8 cellular contexts compared by ENCODE assay signal in genomic region chr17:77145635-77146632, GRCh38. TPM values are rescaled to one million over a fixed set of nuclear protein-coding genes. Genes with fewer than 3 reads are reported as not detected.
DNase-seq lines count a peak whose midpoint lies in the region; ATAC-seq and TF ChIP-seq lines count a peak whose summit lies in the region.

No MANE protein-coding gene starts in this region.

- H4K20me1 ChIP-seq in smooth muscle cell (ENCODE audit: low read depth) = peaks cover 86% of the 10 kb centered on the region

- H3K27me3 ChIP-seq in Caco-2 (replicated peaks; ENCODE audit: control insufficient read depth, insufficient read depth, low read length) (no peaks in the 10 kb centered on the region), smooth muscle cell (ENCODE audit: low read depth) (no peaks in the 10 kb centered on the region)

- intact Hi-C loops in Caco-2 (cut with micrococcal nuclease; ENCODE audit: unreplicated experiment) = loop anchor here (2.0 kb wide), 1 partner anchor 57 kb away; no protein-coding TSS in a partner anchor

- H3K4me3 Mint-ChIP-seq in Caco-2 (ENCODE audit: unreplicated experiment) = peak overlapping the region; percentile 19
- H3K4me3 Mint-ChIP-seq in activated T-cell treated with anti-CD3 and anti-CD28 coated beads, Interleukin-2, amount 50 U/mL, for 4 hours = no peak overlapping the region

- peak overlapping the region; percentile 93 for H3K27ac Mint-ChIP-seq in Caco-2 (ENCODE audit: unreplicated experiment)

- H3K4me1 Mint-ChIP-seq in Caco-2 (ENCODE audit: low read depth, unreplicated experiment) = peaks cover 55% of the 10 kb centered on the region
- H3K4me1 Mint-ChIP-seq in activated T-cell treated with anti-CD3 and anti-CD28 coated beads, Interleukin-2, amount 50 U/mL, for 4 hours (ENCODE audit: low read depth) = peaks cover 54% of the 10 kb centered on the region

- no peak for ATAC-seq in activated T-cell treated with anti-CD3 and anti-CD28 coated beads, Interleukin-2, amount 50 U/mL, for 4 hours
- ATAC-seq in GM21381 (IDR thresholded peaks at IDR 0.05; ENCODE audit: unreplicated experiment) = no peak

- peak overlapping the region; percentile 71 for H3K4me2 ChIP-seq in smooth muscle cell

- peaks cover 75% of the 10 kb centered on the region for H3K79me2 ChIP-seq in smooth muscle cell (ENCODE audit: low read depth)

- peaks cover 1% of the 10 kb centered on the region; the same call in 1 of the 2 replicates for H3K36me3 ChIP-seq in Caco-2 (ENCODE audit: control insufficient read depth, insufficient read depth, low read length)
- H3K36me3 ChIP-seq in smooth muscle cell (ENCODE audit: low read depth) = no peaks in the 10 kb centered on the region

- H3K9me3 ChIP-seq in Caco-2 (no peaks in the 10 kb centered on the region), smooth muscle cell (replicated peaks; ENCODE audit: low read depth) (no peaks in the 10 kb centered on the region)

- no peaks in the 10 kb centered on the region for H3K27me3 Mint-ChIP-seq in Caco-2 (ENCODE audit: insufficient read depth, unreplicated experiment)
- no peaks in the 10 kb centered on the region for H3K27me3 Mint-ChIP-seq in activated T-cell treated with anti-CD3 and anti-CD28 coated beads, Interleukin-2, amount 50 U/mL, for 4 hours (ENCODE audit: low read depth)

- H3K4me3 ChIP-seq in Caco-2 (ENCODE audit: low read depth, low read length) (no peak overlapping the region), smooth muscle cell (peak overlapping the region; percentile 2)

- H3K4me1 ChIP-seq in Caco-2 (peaks cover 44% of the 10 kb centered on the region), smooth muscle cell (ENCODE audit: low read depth) (peaks cover 7% of the 10 kb centered on the region)

- H3K9me3 Mint-ChIP-seq in Caco-2 (ENCODE audit: unreplicated experiment) = no peaks in the 10 kb centered on the region
- no peaks in the 10 kb centered on the region for H3K9me3 Mint-ChIP-seq in activated T-cell treated with anti-CD3 and anti-CD28 coated beads, Interleukin-2, amount 50 U/mL, for 4 hours

- H3K9ac ChIP-seq in smooth muscle cell (ENCODE audit: low read depth) = no peak overlapping the region

- H3F3A ChIP-seq in smooth muscle cell (ENCODE audit: low read depth) = no peaks in the 10 kb centered on the region

- BruUV-seq in Caco-2 (replicated peaks; lab: Mats Ljungman, UMichigan) = no TSS peak

- CTCF ChIA-PET in Caco-2 (lab: Charles Lee) = interaction anchor here (0.7 to 1.6 kb wide), 5 partner anchors 15 to 62 kb away, joined by 3 to 6 read pairs (median 3); no protein-coding TSS in a partner anchor

- peaks cover 80% of the 10 kb centered on the region for H3K36me3 Mint-ChIP-seq in Caco-2 (ENCODE audit: insufficient read depth, unreplicated experiment)
- peaks cover 43% of the 10 kb centered on the region for H3K36me3 Mint-ChIP-seq in activated T-cell treated with anti-CD3 and anti-CD28 coated beads, Interleukin-2, amount 50 U/mL, for 4 hours (ENCODE audit: insufficient read depth)

- peak; percentile 57 to 73 for DNase-seq in Caco-2
- DNase-seq in HS-5 (ENCODE audit: low read depth) = peak; percentile 67
- peak in 43 of 58 donors; percentile 24 to 82 (median 49) for DNase-seq in anterior cingulate cortex (lab: John Stamatoyannopoulos, UW)
- DNase-seq in iris pigment epithelial cell (ENCODE audit: low read depth) = peak; percentile 82
- DNase-seq in smooth muscle cell (lab: John Stamatoyannopoulos, UW; ENCODE audit: unreplicated experiment) = peak; percentile 10
- no peak for DNase-seq in NCI-H774 (lab: John Stamatoyannopoulos, UW)
- no peak for DNase-seq in activated T-cell treated with anti-CD3 and anti-CD28 coated beads, Interleukin-2, amount 50 U/mL, for 4 hours

- 50% methylated on average over 13 of the region's 13 CpGs for WGBS in smooth muscle cell (ENCODE audit: low lambda C conversion rate)

- H3K27ac ChIP-seq in smooth muscle cell (ENCODE audit: low read depth) = peak overlapping the region; percentile 62

- TF ChIP-seq CTCF in Caco-2 (IDR thresholded peaks at IDR 0.05; ENCODE audit: insufficient read depth in 1 of 2, low read depth in 1 of 2, low read length in 1 of 2, severe bottlenecking in 1 of 2, unreplicated experiment in 1 of 2) (no peak), smooth muscle cell (IDR thresholded peaks at IDR 0.05; ENCODE audit: borderline replicate concordance, insufficient read depth, poor library complexity, severe bottlenecking) (no peak)

- H2AFZ ChIP-seq in smooth muscle cell (ENCODE audit: low read depth) = no peak overlapping the region

- POLR2A ChIA-PET in Caco-2 (lab: Charles Lee) = interaction anchor here (0.5 to 0.7 kb wide), 2 partner anchors 50 to 57 kb away, joined by 4 to 5 read pairs; no protein-coding TSS in a partner anchor

RNA-seq across cellular contexts. Expression of gene SEC14L1, which starts 5.2 kb away (rescaled TPM):
- total RNA-seq in Caco-2 (2022) = 92.0 and 96.1 TPM in 2 replicates
- 24.3 and 25.1 TPM in 2 replicates for total RNA-seq in smooth muscle cell
- polyA plus RNA-seq in smooth muscle cell = 25.8 and 29.5 TPM in 2 replicates
- total RNA-seq in activated T-cell treated with anti-CD3 and anti-CD28 coated beads, Interleukin-2, amount 50 U/mL, for 4 hours = 10 to 100 TPM; 26.5 to 36.9 (median 27.4) TPM

Comparison
In these comparisons a context has a peak if more than half of its experiments do, and no peak if none do; other contexts are left out.
1. DNase-seq: peak in Caco-2 (2 of 2), HS-5 (single experiment), anterior cingulate cortex (43 of 58), iris pigment epithelial cell (single experiment) and smooth muscle cell (single experiment); none in NCI-H774 (single experiment) and activated T-cell treated with anti-CD3 and anti-CD28 coated beads, Interleukin-2, amount 50 U/mL, for 4 hours (single experiment).